ENCODE assay signal across 12 cellular contexts in the genomic region with DNA sequence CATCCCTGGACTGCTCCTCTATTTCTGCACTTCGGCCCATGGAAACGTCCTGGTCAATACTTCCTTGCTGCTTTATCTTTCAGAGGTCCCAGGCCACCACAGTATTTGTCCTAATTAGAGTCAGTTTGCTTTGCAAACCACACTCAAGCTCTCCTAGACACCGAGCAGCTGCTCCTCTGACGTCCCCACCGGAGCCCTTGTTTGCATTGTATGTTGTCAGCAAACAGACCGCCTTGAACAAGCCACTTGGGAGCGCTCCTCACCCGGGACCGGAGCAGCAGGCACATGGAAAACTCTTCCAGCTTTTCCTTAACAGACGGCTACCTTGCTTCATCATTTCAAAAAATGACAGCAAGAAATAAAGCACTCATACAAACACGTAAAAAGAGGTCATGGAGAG. TPM values are rescaled to one million over a fixed set of nuclear protein-coding genes. Genes with fewer than 3 reads are reported as not detected.
A peak's percentile ranks its signal among the peaks of the same experiment; 100 is the strongest.
DNase-seq lines count a peak whose midpoint lies in the region; ATAC-seq and TF ChIP-seq lines count a peak whose summit lies in the region.
"Had no signal": no experiment of that assay in that cellular context is flagged by ENCODE, and none has a peak within 500 bp of the region (broad histone marks: within the 10 kb centered on the region; RNA-seq: fewer than 3 reads in every experiment).

No MANE protein-coding gene starts in this region.

- POLR2A ChIA-PET in CD8-positive, alpha-beta memory T cell (lab: Charles Lee): no interaction called here

- peak; percentile 84 for ATAC-seq in left lung
- ATAC-seq in HG03159 (IDR thresholded peaks at IDR 0.05; ENCODE audit: unreplicated experiment): no peak
- ATAC-seq in HG03342 (IDR thresholded peaks at IDR 0.05; ENCODE audit: unreplicated experiment): no peak
- ATAC-seq: stimulated activated memory B cell treated with anti-CD40 and anti-IgM and Interleukin-4, amounts not matched to agents 10 μg/mL and 1 μg/mL and 100 μg/mL, for 72 hours had no signal

- H3K36me3 ChIP-seq in left lung: no peaks in the 10 kb centered on the region
- no peaks in the 10 kb centered on the region for H3K36me3 ChIP-seq in CD8-positive, alpha-beta memory T cell (ENCODE audit: insufficient read depth, low read length)

- H3K4me1 Mint-ChIP-seq in activated CD4-positive, alpha-beta T cell treated with anti-CD3 and anti-CD28 coated beads, Interleukin-2, amount 10 ng/mL, durations not matched to agents 24 days and 14 days: peaks cover 13% of the 10 kb centered on the region
- peaks cover 4 to 7% (median 6%) of the 10 kb centered on the region in 3 donors for H3K4me1 Mint-ChIP-seq in CD8-positive, alpha-beta memory T cell

- no peak for TF ChIP-seq CTCF in left lung (IDR thresholded peaks at IDR 0.05)

- H3K9me3 Mint-ChIP-seq in activated CD4-positive, alpha-beta T cell treated with anti-CD3 and anti-CD28 coated beads, Interleukin-2, amount 10 ng/mL, durations not matched to agents 24 days and 14 days: no peaks in the 10 kb centered on the region
- no peaks in the 10 kb centered on the region for H3K9me3 Mint-ChIP-seq in CD8-positive, alpha-beta memory T cell

- no peaks in the 10 kb centered on the region for H3K36me3 Mint-ChIP-seq in activated CD4-positive, alpha-beta T cell treated with anti-CD3 and anti-CD28 coated beads, Interleukin-2, amount 10 ng/mL, durations not matched to agents 24 days and 14 days (ENCODE audit: low read depth)
- no peaks in the 10 kb centered on the region for H3K36me3 Mint-ChIP-seq in CD8-positive, alpha-beta memory T cell
- H3K36me3 Mint-ChIP-seq: stimulated activated memory B cell treated with anti-CD40 and anti-IgM and Interleukin-4, amounts not matched to agents 10 μg/mL and 1 μg/mL and 100 μg/mL, for 72 hours had no signal

- intact Hi-C loops in left lung (cut with DNase I): no loop called here
- intact Hi-C loops in activated CD4-positive, alpha-beta T cell treated with anti-CD3 and anti-CD28 coated beads, Interleukin-2, amount 10 ng/mL, durations not matched to agents 24 days and 14 days (cut with micrococcal nuclease): loop anchor here (5.0 to 10.0 kb wide), 3 partner anchors 252 to 624 kb away; partner anchors contain the start of genes LNX2 and POLR1D

- no peaks in the 10 kb centered on the region for H3K9me3 ChIP-seq in left lung
- H3K9me3 ChIP-seq in CD8-positive, alpha-beta memory T cell (ENCODE audit: low read length): no peaks in the 10 kb centered on the region

- H3K4me3 ChIP-seq in left lung: no peak overlapping the region
- H3K4me3 ChIP-seq in CD8-positive, alpha-beta memory T cell (ENCODE audit: low read length): no peak overlapping the region

- H3K27ac Mint-ChIP-seq in activated CD4-positive, alpha-beta T cell treated with anti-CD3 and anti-CD28 coated beads, Interleukin-2, amount 10 ng/mL, durations not matched to agents 24 days and 14 days: no peak overlapping the region
- no peak overlapping the region for H3K27ac Mint-ChIP-seq in CD8-positive, alpha-beta memory T cell
- H3K27ac Mint-ChIP-seq: B cell; stimulated activated memory B cell treated with anti-CD40 and anti-IgM and Interleukin-4, amounts not matched to agents 10 μg/mL and 1 μg/mL and 100 μg/mL, for 72 hours had no signal

- peaks cover 12% of the 10 kb centered on the region for H3K27me3 Mint-ChIP-seq in activated CD4-positive, alpha-beta T cell treated with anti-CD3 and anti-CD28 coated beads, Interleukin-2, amount 10 ng/mL, durations not matched to agents 24 days and 14 days
- peaks cover 16 to 42% of the 10 kb centered on the region in 2 donors for H3K27me3 Mint-ChIP-seq in CD8-positive, alpha-beta memory T cell

- peak; percentile 51 for DNase-seq in DMS79 (lab: John Stamatoyannopoulos, UW)
- DNase-seq in NCI-H146 (lab: John Stamatoyannopoulos, UW): peak; percentile 92
- peak; percentile 100 for DNase-seq in NCI-H748 (lab: John Stamatoyannopoulos, UW; ENCODE audit: unreplicated experiment)
- DNase-seq in left lung: peak in 1 of 2 donors; percentile 78
- no peak for DNase-seq in activated CD4-positive, alpha-beta T cell treated with anti-CD3 and anti-CD28 coated beads, Interleukin-2, amount 10 ng/mL, durations not matched to agents 24 days and 14 days
- DNase-seq in CD8-positive, alpha-beta memory T cell: no peak
- DNase-seq: dermis blood vessel endothelial cell, OCI-M1 had no signal

- peaks cover 0 to 45% of the 10 kb centered on the region in 2 donors for H3K27me3 ChIP-seq in left lung
- no peaks in the 10 kb centered on the region for H3K27me3 ChIP-seq in CD8-positive, alpha-beta memory T cell (ENCODE audit: insufficient read depth, low read length, poor library complexity, severe bottlenecking)

- no peak overlapping the region for H3K4me3 Mint-ChIP-seq in activated CD4-positive, alpha-beta T cell treated with anti-CD3 and anti-CD28 coated beads, Interleukin-2, amount 10 ng/mL, durations not matched to agents 24 days and 14 days
- no peak overlapping the region for H3K4me3 Mint-ChIP-seq in CD8-positive, alpha-beta memory T cell
- H3K4me3 Mint-ChIP-seq: B cell; stimulated activated memory B cell treated with anti-CD40 and anti-IgM and Interleukin-4, amounts not matched to agents 10 μg/mL and 1 μg/mL and 100 μg/mL, for 72 hours had no signal

- H3K27ac ChIP-seq in left lung: no peak overlapping the region
- H3K27ac ChIP-seq in CD8-positive, alpha-beta memory T cell (ENCODE audit: low read depth, low read length): no peak overlapping the region

- H3K4me1 ChIP-seq in left lung: no peaks in the 10 kb centered on the region
- no peaks in the 10 kb centered on the region for H3K4me1 ChIP-seq in CD8-positive, alpha-beta memory T cell (ENCODE audit: insufficient read depth, low read length)

- CTCF ChIA-PET in CD8-positive, alpha-beta memory T cell (lab: Charles Lee): interaction anchor here (1.1 to 6.4 kb wide), 8 partner anchors 10 to 625 kb away, joined by 3 to 74 read pairs (median 6); no protein-coding TSS in a partner anchor

RNA-seq across cellular contexts. Expression of gene GTF3A, which starts 51.5 kb away (rescaled TPM):
- total RNA-seq in left lung: 100 to 1,000 TPM in 1 of 2 donors, 10 to 100 TPM in 1; 66.6 to 124 TPM
- total RNA-seq in activated CD4-positive, alpha-beta T cell treated with anti-CD3 and anti-CD28 coated beads, Interleukin-2, amount 10 ng/mL, durations not matched to agents 24 days and 14 days: 279 and 284 TPM in 2 replicates
- total RNA-seq in CD8-positive, alpha-beta memory T cell: 100 to 1,000 TPM; 296 to 323 TPM
- polyA plus RNA-seq in CD8-positive, alpha-beta memory T cell: 606 TPM

Comparison
In these comparisons a context has a peak if more than half of its experiments do, and no peak if none do; other contexts are left out.
1. DNase-seq: peak in DMS79 (single experiment), NCI-H146 (single experiment) and NCI-H748 (single experiment); none in activated CD4-positive, alpha-beta T cell treated with anti-CD3 and anti-CD28 coated beads, Interleukin-2, amount 10 ng/mL, durations not matched to agents 24 days and 14 days (single experiment) and CD8-positive, alpha-beta memory T cell (0 of 5).